19 cellular contexts compared by ENCODE assay signal in the genomic region with DNA sequence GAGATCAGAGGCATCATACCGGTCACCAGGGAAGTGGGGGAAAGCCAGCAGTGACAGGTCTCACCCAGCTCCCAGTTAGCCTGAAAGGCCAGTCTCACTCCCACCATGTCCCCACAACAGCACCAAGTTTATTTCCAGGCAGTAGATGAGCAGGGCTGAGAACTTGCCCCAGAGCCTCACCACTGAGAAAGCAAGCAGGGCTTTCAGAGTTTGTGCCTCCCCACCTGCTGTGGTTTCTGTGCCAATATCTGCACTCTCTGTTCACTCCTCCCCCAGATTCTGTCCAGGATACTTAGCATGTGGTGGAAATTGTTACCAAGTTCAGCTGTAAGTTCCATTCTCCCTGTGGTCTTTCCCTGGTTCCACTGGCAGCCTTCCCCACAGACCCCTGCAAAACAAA.
"Had no signal": no experiment of that assay in that cellular context is flagged by ENCODE, and none has a peak within 500 bp of the region (broad histone marks: within the 10 kb centered on the region; RNA-seq: fewer than 3 reads in every experiment).

No MANE protein-coding gene starts in this region.

- H3K4me1 ChIP-seq: colonic mucosa, foreskin keratinocyte, heart left ventricle, right atrium auricular region, sigmoid colon, upper lobe of left lung, uterus had no signal

- H3K27me3 ChIP-seq: colonic mucosa, foreskin keratinocyte, heart left ventricle, right atrium auricular region, sigmoid colon, upper lobe of left lung, uterus had no signal

- ATAC-seq: foreskin keratinocyte; heart left ventricle; left lobe of liver; naive thymus-derived CD4-positive, alpha-beta T cell had no signal

- H3K27ac ChIP-seq: colonic mucosa, foreskin keratinocyte, heart left ventricle, right atrium auricular region, sigmoid colon, skin epidermis, upper lobe of left lung, uterus had no signal

- H3K9me3 Mint-ChIP-seq: nephron progenitor cell had no signal

- H3K27me3 Mint-ChIP-seq: naive thymus-derived CD4-positive, alpha-beta T cell had no signal

- H3K4me3 Mint-ChIP-seq: endodermal cell; naive thymus-derived CD4-positive, alpha-beta T cell; nephron progenitor cell had no signal

- H3K4me3 ChIP-seq: colonic mucosa, heart left ventricle, right atrium auricular region, sigmoid colon, skin epidermis, upper lobe of left lung, uterus had no signal

- H3K36me3 ChIP-seq: colonic mucosa, heart left ventricle, right atrium auricular region, sigmoid colon, upper lobe of left lung, uterus had no signal

- DNase-seq: colonic mucosa; dermis blood vessel endothelial cell; endodermal cell; erythroblast; foreskin keratinocyte; heart left ventricle; hippocampal formation; kidney glomerular epithelial cell; mammary epithelial cell; naive thymus-derived CD4-positive, alpha-beta T cell; nephron progenitor cell; sigmoid colon; stimulated activated CD4-positive, alpha-beta T cell treated with anti-CD3 and anti-CD28 coated beads, Interleukin-2, amount 100 ng/mL, for 24 hours; stimulated activated naive CD4-positive, alpha-beta T cell; upper lobe of left lung; uterus had no signal

- H3K36me3 Mint-ChIP-seq: naive thymus-derived CD4-positive, alpha-beta T cell had no signal

- H3K4me1 Mint-ChIP-seq: naive thymus-derived CD4-positive, alpha-beta T cell; nephron progenitor cell had no signal

- H3K9me3 ChIP-seq: colonic mucosa, right atrium auricular region, upper lobe of left lung, uterus had no signal

- H3K27ac Mint-ChIP-seq: endodermal cell; naive thymus-derived CD4-positive, alpha-beta T cell; nephron progenitor cell had no signal
